15 cellular contexts compared by ENCODE assay signal in genomic region chr17:60327122-60327869, GRCh38.
DNase-seq lines count a peak whose midpoint lies in the region; ATAC-seq and TF ChIP-seq lines count a peak whose summit lies in the region.
"Had no signal": no experiment of that assay in that cellular context is flagged by ENCODE, and none has a peak within 500 bp of the region (broad histone marks: within the 10 kb centered on the region; RNA-seq: fewer than 3 reads in every experiment).

No MANE protein-coding gene starts in this region.

- no peaks in the 10 kb centered on the region; the same call in 1 of the 2 replicates for H3K36me3 ChIP-seq in BE2C
- no peaks in the 10 kb centered on the region for H3K36me3 ChIP-seq in HUES6 (ENCODE audit: control insufficient read depth, insufficient read depth, low read length)
- no peaks in the 10 kb centered on the region for H3K36me3 ChIP-seq in mesendoderm (ENCODE audit: control insufficient read depth, insufficient read depth, low read length)
- H3K36me3 ChIP-seq: ovary had no signal

- DNase-seq in BE2C (peak; percentile 83), ecto neural progenitor cell (ENCODE audit: low spot score) (peak; percentile 80), mesendoderm (peak; percentile 40), DMS79 (lab: John Stamatoyannopoulos, UW) (no peak)
- DNase-seq: activated CD4-positive, alpha-beta T cell treated with anti-CD3 and anti-CD28 coated beads, Interleukin-2, amount 50 U/mL, for 48 hours; amniotic stem cell; cortex of kidney; DMS 273 treated with DMSO at 0.1 percent for 48 hours; NCI-H446; ovary had no signal

- H3K4me1 ChIP-seq in BE2C (peaks cover 6% of the 10 kb centered on the region), HUES6 (ENCODE audit: control insufficient read depth, insufficient read depth, low read length) (peaks cover 20% of the 10 kb centered on the region; the same call in 1 of the 2 replicates), mesendoderm (ENCODE audit: control insufficient read depth, low read depth, low read length) (no peaks in the 10 kb centered on the region)

- H3K18ac ChIP-seq in mesendoderm (ENCODE audit: low read length) = no peak overlapping the region

- WGBS in mesendoderm (ENCODE audit: extremely low coverage, insufficient coverage, low lambda C conversion rate) = no CpG with 5 or more reads among the region's 25 CpGs

- peaks cover 2% of the 10 kb centered on the region for H3K79me2 ChIP-seq in mesendoderm (ENCODE audit: control insufficient read depth, insufficient read depth, low read length)

- H3K27me3 ChIP-seq in BE2C = no peaks in the 10 kb centered on the region
- no peaks in the 10 kb centered on the region for H3K27me3 ChIP-seq in HUES6 (ENCODE audit: control insufficient read depth, insufficient read depth, low read length)
- no peaks in the 10 kb centered on the region for H3K27me3 ChIP-seq in mesendoderm (ENCODE audit: insufficient read depth, low read length, poor library complexity)
- H3K27me3 ChIP-seq: ovary, suprapubic skin had no signal

- peak overlapping the region; percentile 45 for H3K4me3 ChIP-seq in BE2C (ENCODE audit: low read depth, low read length)
- peak overlapping the region; percentile 7; the same call in 1 of the 2 replicates for H3K4me3 ChIP-seq in HUES6 (ENCODE audit: low read depth, low read length)
- H3K4me3 ChIP-seq in mesendoderm (ENCODE audit: low read length) = no peak overlapping the region
- H3K4me3 ChIP-seq: ovary, suprapubic skin had no signal

- H3K56ac ChIP-seq in mesendoderm (ENCODE audit: low read length) = no peak overlapping the region

- no peak overlapping the region for H2AK5ac ChIP-seq in mesendoderm (ENCODE audit: low read length)

- no peak overlapping the region for H2BK15ac ChIP-seq in mesendoderm (replicated peaks; ENCODE audit: low read depth)

- no peak overlapping the region for H3K4me2 ChIP-seq in mesendoderm (ENCODE audit: low read length)

- no peak overlapping the region for H3K27ac ChIP-seq in HUES6 (ENCODE audit: low read depth, low read length)
- no peak overlapping the region for H3K27ac ChIP-seq in mesendoderm (ENCODE audit: low read depth, low read length)
- H3K27ac ChIP-seq: ovary, suprapubic skin had no signal

- no peak overlapping the region for H2BK120ac ChIP-seq in mesendoderm (ENCODE audit: low read depth, low read length)

- no peak for ATAC-seq in GM21619 (IDR thresholded peaks at IDR 0.05; ENCODE audit: unreplicated experiment)
- ATAC-seq in HG03175 (IDR thresholded peaks at IDR 0.05; ENCODE audit: unreplicated experiment) = no peak
- ATAC-seq in GM21515 (IDR thresholded peaks at IDR 0.05; ENCODE audit: unreplicated experiment) = no peak

- no peak overlapping the region for H4K5ac ChIP-seq in mesendoderm (ENCODE audit: low read length)

- H2BK5ac ChIP-seq in mesendoderm (ENCODE audit: low read length) = no peak overlapping the region

- no peak overlapping the region for H4K8ac ChIP-seq in mesendoderm (ENCODE audit: low read depth, low read length)

- H3K9me3 ChIP-seq in BE2C (no peaks in the 10 kb centered on the region), HUES6 (ENCODE audit: control insufficient read depth, insufficient read depth, low read depth, low read length) (no peaks in the 10 kb centered on the region)
- H3K9me3 ChIP-seq: ovary, suprapubic skin had no signal

- H3K9ac ChIP-seq in HUES6 (ENCODE audit: low read length) = no peak overlapping the region
- H3K9ac ChIP-seq in mesendoderm (ENCODE audit: low read length) = no peak overlapping the region

- no peak for TF ChIP-seq CTCF in BE2C (IDR thresholded peaks at IDR 0.05; ENCODE audit: low read depth, low read length)

- no peak overlapping the region for H3K4ac ChIP-seq in mesendoderm (ENCODE audit: low read depth, low read length)

- H3K23ac ChIP-seq in mesendoderm (ENCODE audit: low read length) = no peak overlapping the region

- peaks cover 2% of the 10 kb centered on the region for H3K79me1 ChIP-seq in mesendoderm (ENCODE audit: low read length)
